ENCODE assay signal across 9 cellular contexts in genomic region chr1:200495901-200496300, GRCh38.
"Had no signal": no experiment of that assay in that cellular context is flagged by ENCODE, and none has a peak within 500 bp of the region (broad histone marks: within the 10 kb centered on the region; RNA-seq: fewer than 3 reads in every experiment).

No MANE protein-coding gene starts in this region.

- H3K9ac ChIP-seq: GM23248, KMS-11 had no signal

- DNase-seq: GM23248, GOT3, H7, HFFc6, KBM-7 had no signal

- H3K4me1 ChIP-seq: HAP-1 had no signal

- FAIRE-seq: HTR-8/SVneo had no signal

- H3K4me2 ChIP-seq: KMS-11 had no signal

- H3K27ac ChIP-seq: GM23248, KMS-11 had no signal

- H3K9me3 ChIP-seq: HAP-1 had no signal

- ATAC-seq: HCT116 had no signal

- H3K4me3 ChIP-seq: GM23248, HAP-1 had no signal

- H3K36me3 ChIP-seq: HAP-1 had no signal

- H2AFZ ChIP-seq: GM23248 had no signal
